Comparison of ENCODE assay signal across 9 cellular contexts in genomic region chr7:107147464-107148214, GRCh38. TPM values are rescaled to one million over a fixed set of nuclear protein-coding genes. Genes with fewer than 3 reads are reported as not detected.
DNase-seq lines count a peak whose midpoint lies in the region; TF ChIP-seq lines count a peak whose summit lies in the region.
"Had no signal": no experiment of that assay in that cellular context is flagged by ENCODE, and none has a peak within 500 bp of the region (broad histone marks: within the 10 kb centered on the region; RNA-seq: fewer than 3 reads in every experiment).

No MANE protein-coding gene starts in this region.

- H3K9me3 Mint-ChIP-seq in osteocyte (ENCODE audit: unreplicated experiment): no peaks in the 10 kb centered on the region
- H3K9me3 Mint-ChIP-seq: stimulated activated naive CD8-positive, alpha-beta T cell treated with anti-CD3 and anti-CD28 coated beads, Interleukin-15, Interleukin-2, amounts not matched to agents 100 ng/mL and 50 ng/mL, for 24 hours had no signal

- no peak overlapping the region for H3K27ac ChIP-seq in HL-60 (replicated peaks)

- TF ChIP-seq CTCF in HL-60 (IDR thresholded peaks at IDR 0.05; ENCODE audit: insufficient read depth, low read length) (peak; percentile 51), WI38 (IDR thresholded peaks at IDR 0.05; ENCODE audit: low read depth, low read length) (peak; percentile 51), osteocyte (IDR thresholded peaks at IDR 0.05) (peak; percentile 75)

- no peaks in the 10 kb centered on the region for H3K27me3 ChIP-seq in HL-60 (ENCODE audit: insufficient read depth, poor library complexity, severe bottlenecking)

- H3K27ac Mint-ChIP-seq in osteocyte (ENCODE audit: unreplicated experiment): no peak overlapping the region
- H3K27ac Mint-ChIP-seq: stimulated activated naive CD8-positive, alpha-beta T cell treated with anti-CD3 and anti-CD28 coated beads, Interleukin-15, Interleukin-2, amounts not matched to agents 100 ng/mL and 50 ng/mL, for 24 hours had no signal

- peaks cover 6% of the 10 kb centered on the region for H3K4me1 Mint-ChIP-seq in osteocyte (ENCODE audit: unreplicated experiment)

- H3K4me3 ChIP-seq in HL-60 (replicated peaks; ENCODE audit: insufficient read depth, low read length): no peak overlapping the region
- no peak overlapping the region for H3K4me3 ChIP-seq in WI38 (ENCODE audit: low read depth, low read length)

- H3K36me3 Mint-ChIP-seq in osteocyte (ENCODE audit: unreplicated experiment): no peaks in the 10 kb centered on the region

- no peak overlapping the region for H3K4me3 Mint-ChIP-seq in osteocyte (ENCODE audit: unreplicated experiment)
- H3K4me3 Mint-ChIP-seq: stimulated activated naive CD8-positive, alpha-beta T cell treated with anti-CD3 and anti-CD28 coated beads, Interleukin-15, Interleukin-2, amounts not matched to agents 100 ng/mL and 50 ng/mL, for 24 hours had no signal

- peak; percentile 71 for DNase-seq in activated effector memory CD4-positive, alpha-beta T cell treated with anti-CD3 and anti-CD28 coated beads, Interleukin-2, amount 50 U/mL, for 16 hours
- no peak for DNase-seq in activated effector memory CD4-positive, alpha-beta T cell treated with Interleukin-2 at 50 U/mL for 16 hours
- DNase-seq in HL-60 (ENCODE audit: low read depth in 1 of 2, low spot score in 1 of 2) (peak in 1 of 2 experiments; percentile 7), fibroblast of peridontal ligament (ENCODE audit: extremely low read depth) (peak; percentile 60), osteocyte (ENCODE audit: extremely low spot score, unreplicated experiment) (no peak), NCI-H1436 (lab: John Stamatoyannopoulos, UW) (no peak), DMS79 treated with DMSO at 0.1 percent for 48 hours (lab: John Stamatoyannopoulos, UW) (no peak)

- H3K27me3 Mint-ChIP-seq in osteocyte (ENCODE audit: unreplicated experiment): no peaks in the 10 kb centered on the region
- H3K27me3 Mint-ChIP-seq: stimulated activated naive CD8-positive, alpha-beta T cell treated with anti-CD3 and anti-CD28 coated beads, Interleukin-15, Interleukin-2, amounts not matched to agents 100 ng/mL and 50 ng/mL, for 24 hours had no signal

RNA-seq across cellular contexts. Expression of gene HBP1, which starts 21.2 kb away (rescaled TPM):
- 84.6 and 108 TPM in 2 replicates for total RNA-seq in osteocyte

Comparison
In these comparisons a context has a peak if more than half of its experiments do, and no peak if none do; other contexts are left out.
1. DNase-seq: peak in activated effector memory CD4-positive, alpha-beta T cell treated with anti-CD3 and anti-CD28 coated beads, Interleukin-2, amount 50 U/mL, for 16 hours (single experiment) and fibroblast of peridontal ligament (single experiment); none in activated effector memory CD4-positive, alpha-beta T cell treated with Interleukin-2 at 50 U/mL for 16 hours (single experiment), osteocyte (single experiment), NCI-H1436 (single experiment) and DMS79 treated with DMSO at 0.1 percent for 48 hours (single experiment).
2. Peak in every context shown above with its lines, with median percentiles within 50 percentile points of each other: CTCF ChIP-seq.